Comparison of ENCODE assay signal across 9 cellular contexts in genomic region chr2:127083819-127084503, GRCh38. TPM values are rescaled to one million over a fixed set of nuclear protein-coding genes. Genes with fewer than 3 reads are reported as not detected.
DNase-seq lines count a peak whose midpoint lies in the region; ATAC-seq, FAIRE-seq and TF ChIP-seq lines count a peak whose summit lies in the region.
"Had no signal": no experiment of that assay in that cellular context is flagged by ENCODE, and none has a peak within 500 bp of the region (broad histone marks: within the 10 kb centered on the region; RNA-seq: fewer than 3 reads in every experiment).

No MANE protein-coding gene starts in this region.

- H3K27ac ChIP-seq in mesodermal cell (ENCODE audit: low read depth, low read length, severe bottlenecking) (peak overlapping the region; percentile 45), upper lobe of right lung (peak overlapping the region; percentile 88)

- peak overlapping the region; percentile 95 for H3K27ac Mint-ChIP-seq in activated CD8-positive, alpha-beta memory T cell treated with anti-CD3 and anti-CD28 coated beads, Interleukin-2, amount 10 ng/mL, durations not matched to agents 7 days and 5 days

- H3K36me3 ChIP-seq in mesodermal cell (ENCODE audit: control insufficient read depth, insufficient read depth, low read length) (peaks cover 6% of the 10 kb centered on the region), upper lobe of right lung (no peaks in the 10 kb centered on the region)

- H3K27me3 ChIP-seq in upper lobe of right lung: no peaks in the 10 kb centered on the region

- no peak overlapping the region for H3K4me3 ChIP-seq in mesodermal cell (ENCODE audit: extremely low read depth, insufficient read depth, low read length, poor library complexity, severe bottlenecking)
- no peak overlapping the region for H3K4me3 ChIP-seq in upper lobe of right lung

- 85 to 94% methylated on average over 19 to 20 of the region's 21 CpGs for WGBS in mesodermal cell (ENCODE audit: insufficient coverage in 2 of 2), 2 experiments

- H3K9me3 ChIP-seq in mesodermal cell (ENCODE audit: control insufficient read depth, low read length) (no peaks in the 10 kb centered on the region), upper lobe of right lung (no peaks in the 10 kb centered on the region)

- no peak for ATAC-seq in activated CD8-positive, alpha-beta memory T cell treated with anti-CD3 and anti-CD28 coated beads, Interleukin-2, amount 10 ng/mL, durations not matched to agents 7 days and 5 days
- peak; percentile 62 for ATAC-seq in upper lobe of right lung

- intact Hi-C loops in upper lobe of right lung (cut with DNase I): no loop called here

- DNase-seq in activated CD8-positive, alpha-beta memory T cell treated with anti-CD3 and anti-CD28 coated beads, Interleukin-2, amount 10 ng/mL, durations not matched to agents 7 days and 5 days: no peak
- no peak for DNase-seq in activated CD8-positive, alpha-beta memory T cell treated with anti-CD3 and anti-CD28 coated beads, Interleukin-2, amount 50 U/mL, for 48 hours
- peak; percentile 82 for DNase-seq in cerebellar cortex (ENCODE audit: low spot score)
- peak; percentile 88 for DNase-seq in upper lobe of right lung
- no peak for DNase-seq in NCI-H2227 treated with DMSO at 0.1 percent for 48 hours (lab: John Stamatoyannopoulos, UW)
- no peak for DNase-seq in D721Med (ENCODE audit: insufficient read length, low spot score)
- DNase-seq in NCI-H2029 treated with DMSO at 0.1 percent for 48 hours (lab: John Stamatoyannopoulos, UW): no peak

- peaks cover 80% of the 10 kb centered on the region for H3K4me1 ChIP-seq in mesodermal cell (ENCODE audit: control insufficient read depth, insufficient read depth, low read length, poor library complexity, severe bottlenecking)
- peaks cover 80% of the 10 kb centered on the region for H3K4me1 ChIP-seq in upper lobe of right lung

- H3K27me3 Mint-ChIP-seq in activated CD8-positive, alpha-beta memory T cell treated with anti-CD3 and anti-CD28 coated beads, Interleukin-2, amount 10 ng/mL, durations not matched to agents 7 days and 5 days: peaks cover 2% of the 10 kb centered on the region

- FAIRE-seq in D721Med (lab: Jason Lieb, UNC): no peak
- FAIRE-seq: G401.6 had no signal

- peak; percentile 17 for TF ChIP-seq CTCF in upper lobe of right lung (IDR thresholded peaks at IDR 0.05)
- no peak for TF ChIP-seq CTCF in D721Med (IDR thresholded peaks at IDR 0.05; ENCODE audit: insufficient read depth, missing control alignments)

- H3K4me1 Mint-ChIP-seq in activated CD8-positive, alpha-beta memory T cell treated with anti-CD3 and anti-CD28 coated beads, Interleukin-2, amount 10 ng/mL, durations not matched to agents 7 days and 5 days: peaks cover 66% of the 10 kb centered on the region

- peak overlapping the region; percentile 16 for H3K4me3 Mint-ChIP-seq in activated CD8-positive, alpha-beta memory T cell treated with anti-CD3 and anti-CD28 coated beads, Interleukin-2, amount 10 ng/mL, durations not matched to agents 7 days and 5 days

- CTCF ChIA-PET in activated CD8-positive, alpha-beta memory T cell treated with anti-CD3 and anti-CD28 coated beads, Interleukin-2, amount 10 ng/mL, durations not matched to agents 7 days and 5 days (lab: Charles Lee): interaction anchor here (1.4 to 3.0 kb wide), 4 partner anchors 15 to 113 kb away, joined by 4 to 22 read pairs (median 4); partner anchors contain the start of gene BIN1

- no peaks in the 10 kb centered on the region for H3K9me3 Mint-ChIP-seq in activated CD8-positive, alpha-beta memory T cell treated with anti-CD3 and anti-CD28 coated beads, Interleukin-2, amount 10 ng/mL, durations not matched to agents 7 days and 5 days (ENCODE audit: low read depth)

- peaks cover 6% of the 10 kb centered on the region for H3K36me3 Mint-ChIP-seq in activated CD8-positive, alpha-beta memory T cell treated with anti-CD3 and anti-CD28 coated beads, Interleukin-2, amount 10 ng/mL, durations not matched to agents 7 days and 5 days

RNA-seq across cellular contexts. Expression of gene BIN1, which starts 23.0 kb away (rescaled TPM):
- 100 to 1,000 TPM; 105 to 152 TPM for total RNA-seq in activated CD8-positive, alpha-beta memory T cell treated with anti-CD3 and anti-CD28 coated beads, Interleukin-2, amount 10 ng/mL, durations not matched to agents 7 days and 5 days
- polyA plus RNA-seq in mesodermal cell (2013, experiment 1 of 2): 84.2 TPM
- 78.8 TPM for polyA plus RNA-seq in mesodermal cell (2013, experiment 2 of 2)
- 33.4 TPM for total RNA-seq in upper lobe of right lung

Comparison
In these comparisons a context has a peak if more than half of its experiments do, and no peak if none do; other contexts are left out.
1. DNase-seq: peak in cerebellar cortex (single experiment) and upper lobe of right lung (single experiment); none in activated CD8-positive, alpha-beta memory T cell treated with anti-CD3 and anti-CD28 coated beads, Interleukin-2, amount 10 ng/mL, durations not matched to agents 7 days and 5 days (single experiment), activated CD8-positive, alpha-beta memory T cell treated with anti-CD3 and anti-CD28 coated beads, Interleukin-2, amount 50 U/mL, for 48 hours (single experiment), NCI-H2227 treated with DMSO at 0.1 percent for 48 hours (single experiment), D721Med (single experiment) and NCI-H2029 treated with DMSO at 0.1 percent for 48 hours (single experiment).